Comparison of ENCODE assay signal across 11 cellular contexts in the genomic region with DNA sequence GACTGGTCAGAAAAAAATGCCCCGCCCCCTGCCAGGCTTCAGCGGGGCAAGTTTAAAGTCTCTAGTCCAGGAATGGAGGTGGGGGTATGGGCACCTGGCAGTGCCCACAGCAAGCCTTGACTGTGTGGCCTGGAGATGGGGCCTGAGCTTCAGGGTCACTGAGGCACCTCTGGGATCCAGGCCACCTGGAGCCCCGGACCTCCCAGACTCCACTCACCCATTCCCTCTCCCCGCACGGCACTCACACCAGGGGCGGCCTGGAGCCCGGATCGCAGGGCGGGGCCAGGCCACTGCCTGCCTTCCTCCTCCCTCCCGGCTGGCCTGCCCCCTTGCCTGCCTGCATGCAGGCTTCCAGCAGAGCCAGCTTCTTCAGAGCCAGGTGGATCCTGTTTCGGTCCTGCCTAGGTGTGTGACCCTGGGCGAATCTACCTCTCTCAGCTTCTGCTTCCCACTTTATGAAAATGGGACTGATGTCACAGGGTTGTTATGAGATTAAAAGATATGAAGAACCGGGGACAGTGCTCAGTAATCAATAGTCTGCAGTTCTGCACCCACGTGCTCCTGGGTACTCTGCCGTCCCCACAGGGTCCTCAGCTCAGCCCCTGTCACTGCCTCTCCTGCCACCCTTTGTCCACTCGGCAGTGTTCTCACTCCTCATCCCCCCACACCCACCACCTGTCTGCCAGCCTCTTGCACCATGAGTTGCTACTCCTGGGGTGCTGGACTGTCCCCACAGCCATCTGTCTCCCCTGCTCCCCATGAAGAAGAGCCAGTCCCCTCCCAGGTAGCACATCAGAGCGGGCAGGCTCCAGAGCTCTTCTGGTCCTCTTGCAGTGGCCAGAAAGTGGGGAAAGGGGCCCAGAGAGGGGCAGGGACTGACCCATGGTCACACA. TPM values are rescaled to one million over a fixed set of nuclear protein-coding genes. Genes with fewer than 3 reads are reported as not detected.
A peak's percentile ranks its signal among the peaks of the same experiment; 100 is the strongest.
DNase-seq lines count a peak whose midpoint lies in the region; ATAC-seq, FAIRE-seq and TF ChIP-seq lines count a peak whose summit lies in the region.
"Had no signal": no experiment of that assay in that cellular context is flagged by ENCODE, and none has a peak within 500 bp of the region (broad histone marks: within the 10 kb centered on the region; RNA-seq: fewer than 3 reads in every experiment).

No MANE protein-coding gene starts in this region.

- H3K27ac Mint-ChIP-seq in mesothelial cell of epicardium: peak overlapping the region; percentile 59
- H3K27ac Mint-ChIP-seq: nephron had no signal

- no peak overlapping the region for H3K14ac ChIP-seq in IMR-90 (replicated peaks; ENCODE audit: low read depth, low read length)

- H2BK5ac ChIP-seq in IMR-90 (ENCODE audit: low read depth, low read length, poor library complexity, severe bottlenecking): no peak overlapping the region

- no peaks in the 10 kb centered on the region for H3K9me3 Mint-ChIP-seq in mesothelial cell of epicardium
- H3K9me3 Mint-ChIP-seq: nephron had no signal

- no peak overlapping the region for H2BK15ac ChIP-seq in IMR-90 (ENCODE audit: low read depth, low read length)

- TF ChIP-seq POLR2A in IMR-90 (IDR thresholded peaks at IDR 0.05; ENCODE audit: low read depth, low read length) (no peak), erythroblast (IDR thresholded peaks at IDR 0.05; ENCODE audit: low read length) (no peak)

- TF ChIP-seq CTCF in IMR-90 (conservative IDR thresholded peaks at IDR 0.05; ENCODE audit: low read depth, low read length) (no peak), mesothelial cell of epicardium (IDR thresholded peaks at IDR 0.05; ENCODE audit: unreplicated experiment) (no peak), PC-3 (conservative IDR thresholded peaks at IDR 0.05; ENCODE audit: low read depth, low read length) (no peak)

- H3K9ac ChIP-seq in IMR-90 (ENCODE audit: low read depth, low read length) (no peak overlapping the region), PC-3 (ENCODE audit: low read length) (no peak overlapping the region)

- WGBS in IMR-90 (ENCODE audit: extremely low coverage in 2 of 2, insufficient read length in 1 of 2), 2 experiments: 42% methylated on average over 9 of the region's 17 CpGs; no CpG with 5 or more reads in 1 of the 2 experiments

- no peak overlapping the region for H3K23ac ChIP-seq in IMR-90 (ENCODE audit: low read depth, low read length)

- H4K91ac ChIP-seq in IMR-90 (ENCODE audit: insufficient read depth, low read depth, low read length): no peak overlapping the region

- no peak overlapping the region for H4K8ac ChIP-seq in IMR-90 (ENCODE audit: low read depth in 2 of 2, low read length in 2 of 2)

- no peak overlapping the region for H2BK120ac ChIP-seq in IMR-90 (ENCODE audit: low read depth, low read length)

- H4K5ac ChIP-seq in IMR-90 (ENCODE audit: low read depth, low read length): no peak overlapping the region

- peaks cover 38% of the 10 kb centered on the region for H3K27me3 Mint-ChIP-seq in mesothelial cell of epicardium (ENCODE audit: low read depth)

- ATAC-seq in IMR-90 (ENCODE audit: low read depth): peak; percentile 56
- ATAC-seq in PC-3: no peak
- ATAC-seq in sciatic nerve: no peak

- BruUV-seq in IMR-90 (replicated peaks; lab: Mats Ljungman, UMichigan): no TSS peak
- BruUV-seq in PC-3 (replicated peaks; lab: Mats Ljungman, UMichigan): no TSS peak

- H2AK9ac ChIP-seq in IMR-90 (replicated peaks; ENCODE audit: low read depth, low read length, poor library complexity): peak overlapping the region; percentile 78

- in situ Hi-C loops in IMR-90 (cut with MboI; ENCODE audit: low sequenced_read_pairs): no loop called here

- no peak overlapping the region for H3K56ac ChIP-seq in IMR-90 (ENCODE audit: extremely low read depth, insufficient read depth, low read length)

- peaks cover 14% of the 10 kb centered on the region for H3K4me1 Mint-ChIP-seq in mesothelial cell of epicardium

- H3K36me3 ChIP-seq in IMR-90 (ENCODE audit: control insufficient read depth, insufficient read depth, low read length) (peaks cover 30% of the 10 kb centered on the region), PC-3 (ENCODE audit: low read depth, low read length) (no peaks in the 10 kb centered on the region)

- DNase-seq in AG08396 (ENCODE audit: low spot score): peak; percentile 69
- no peak for DNase-seq in IMR-90
- DNase-seq in erythroblast (lab: John Stamatoyannopoulos, UW): peak; percentile 51 to 53
- DNase-seq in mesothelial cell of epicardium (ENCODE audit: low spot score in 2 of 2, unreplicated experiment in 2 of 2): no peak
- no peak for DNase-seq in NOMO-1 treated with dmso at 0.1 percent for 144 hours (lab: John Stamatoyannopoulos, UW; ENCODE audit: unreplicated experiment)
- no peak for DNase-seq in PC-3
- no peak for DNase-seq in sciatic nerve (ENCODE audit: low spot score)
- no peak for DNase-seq in RCC 7860 (ENCODE audit: low spot score)
- DNase-seq: COR-L47, Karpas-422 had no signal

- POLR2A ChIA-PET in IMR-90 (lab: Charles Lee; ENCODE audit: unreplicated experiment) (no interaction called here), PC-3 (lab: Charles Lee; ENCODE audit: unreplicated experiment) (no interaction called here)

- no peak for TF ChIP-seq RAD21 in IMR-90 (IDR thresholded peaks at IDR 0.05; ENCODE audit: low read length)

- FAIRE-seq in RCC 7860 (lab: Jason Lieb, UNC): no peak

- H4K20me1 ChIP-seq in IMR-90 (ENCODE audit: insufficient read depth, low read length) (no peaks in the 10 kb centered on the region; the same call in none of the 2 replicates), PC-3 (ENCODE audit: low read length) (no peaks in the 10 kb centered on the region)

- H3K79me2 ChIP-seq in PC-3 (ENCODE audit: low read length): no peaks in the 10 kb centered on the region

- H3K4me1 ChIP-seq in IMR-90 (ENCODE audit: control insufficient read depth, insufficient read depth, low read length): peaks cover 7% of the 10 kb centered on the region; the same call in 1 of the 2 replicates
- H3K4me1 ChIP-seq in PC-3 (ENCODE audit: insufficient read depth, low read length): peaks cover 4% of the 10 kb centered on the region; the same call in 1 of the 2 replicates

- intact Hi-C loops in IMR-90 (cut with micrococcal nuclease): no loop called here
- intact Hi-C loops in PC-3 (cut with micrococcal nuclease): no loop called here
- intact Hi-C loops in sciatic nerve (cut with DNase I): no loop called here

- H2AK5ac ChIP-seq in IMR-90 (ENCODE audit: low read depth, low read length): no peak overlapping the region; the same call in 1 of the 2 replicates

- H3K4me3 Mint-ChIP-seq in mesothelial cell of epicardium: no peak overlapping the region
- H3K4me3 Mint-ChIP-seq: nephron had no signal

- H3K4me3 ChIP-seq in IMR-90 (ENCODE audit: insufficient read depth, low read depth, low read length) (no peak overlapping the region), PC-3 (ENCODE audit: low read length) (no peak overlapping the region)

- dilution Hi-C loops in IMR-90 (cut with HindIII; ENCODE audit: low sequenced_read_pairs, unreplicated experiment): no loop called here

- no peak overlapping the region for H3K4ac ChIP-seq in IMR-90 (ENCODE audit: low read depth, low read length)

- H3K4me2 ChIP-seq in IMR-90 (ENCODE audit: low read depth, low read length) (no peak overlapping the region), PC-3 (ENCODE audit: low read length) (no peak overlapping the region)

- H2AFZ ChIP-seq in IMR-90 (replicated peaks; ENCODE audit: low read length, poor library complexity) (peak overlapping the region; percentile 71), PC-3 (ENCODE audit: low read length) (no peak overlapping the region)

- H3K27me3 ChIP-seq in IMR-90 (ENCODE audit: control insufficient read depth, insufficient read depth, low read length) (peaks cover 15% of the 10 kb centered on the region), PC-3 (ENCODE audit: low read length) (no peaks in the 10 kb centered on the region)

- no peaks in the 10 kb centered on the region for H3K79me1 ChIP-seq in IMR-90 (ENCODE audit: low read depth in 1 of 2, low read length in 2 of 2)

- CTCF ChIA-PET in IMR-90 (lab: Yijun Ruan, JAX) (interaction anchor here (0.6 to 1.7 kb wide), 3 partner anchors 10 to 620 kb away, joined by 4 to 5 read pairs (median 4); no protein-coding TSS in a partner anchor), PC-3 (lab: Charles Lee) (no interaction called here)

- H3K18ac ChIP-seq in IMR-90 (ENCODE audit: low read depth, low read length): no peak overlapping the region

- H2BK20ac ChIP-seq in IMR-90 (ENCODE audit: low read depth, low read length): no peak overlapping the region

- H3K36me3 Mint-ChIP-seq in mesothelial cell of epicardium: peaks cover 6% of the 10 kb centered on the region

- no peaks in the 10 kb centered on the region for H3K9me1 ChIP-seq in IMR-90 (ENCODE audit: insufficient read depth, low read length)

- H3F3A ChIP-seq in PC-3 (ENCODE audit: low read length, unreplicated experiment): no peaks in the 10 kb centered on the region

- no peaks in the 10 kb centered on the region for H3K9me3 ChIP-seq in IMR-90 (ENCODE audit: control insufficient read depth, insufficient read depth, low read length)
- no peaks in the 10 kb centered on the region for H3K9me3 ChIP-seq in PC-3 (ENCODE audit: low read length)

- H3K9me2 ChIP-seq in PC-3 (replicated peaks; ENCODE audit: low read length): no peaks in the 10 kb centered on the region

- no peak overlapping the region for H3K27ac ChIP-seq in IMR-90 (ENCODE audit: insufficient read depth, low read length)
- no peak overlapping the region for H3K27ac ChIP-seq in PC-3 (ENCODE audit: low read length)

RNA-seq across cellular contexts. Expression of gene TCAP, which starts 1.2 kb away (rescaled TPM):
- total RNA-seq in IMR-90 (2012; rRNA removed) (under 0.01 TPM in 2 replicates), mesothelial cell of epicardium (1.6 to 3.0 TPM (median 2.3 TPM) in 3 replicates), PC-3 (2014; rRNA removed) (0.12 and 0.51 TPM in 2 replicates), sciatic nerve (2.0 TPM)
- 0.21 and 0.26 TPM in 2 replicates for polyA plus RNA-seq in IMR-90 (2012; rRNA removed)
- 0.03 and 0.09 TPM in 2 replicates for polyA plus RNA-seq in IMR-90 (2012; cell fraction: cytosol; rRNA removed)
- 1.2 and 3.2 TPM in 2 replicates for polyA plus RNA-seq in IMR-90 (2012; cell fraction: nucleus; rRNA removed; ENCODE audit: low replicate concordance)

RNA-seq across cellular contexts. Expression of gene PNMT, which starts 4.3 kb away (rescaled TPM):
- not detected in 2 replicates for total RNA-seq in IMR-90 (2012; rRNA removed)
- not detected in 2 replicates for polyA plus RNA-seq in IMR-90 (2012; rRNA removed)
- 0.08 TPM in 1 of 2 replicates, not detected in the other for polyA plus RNA-seq in IMR-90 (2012; cell fraction: cytosol; rRNA removed)
- polyA plus RNA-seq in IMR-90 (2012; cell fraction: nucleus; rRNA removed; ENCODE audit: low replicate concordance): not detected in 2 replicates
- total RNA-seq in mesothelial cell of epicardium: 1.7 to 2.1 TPM (median 1.7 TPM) in 3 replicates
- total RNA-seq in PC-3 (2014; rRNA removed): 1.2 and 1.4 TPM in 2 replicates
- total RNA-seq in sciatic nerve: 1.3 TPM

RNA-seq across cellular contexts. Expression of gene PGAP3, which starts 23.9 kb away (rescaled TPM):
- total RNA-seq in IMR-90 (2012; rRNA removed): 3.6 and 4.3 TPM in 2 replicates
- polyA plus RNA-seq in IMR-90 (2012; rRNA removed): 9.8 and 10.4 TPM in 2 replicates
- 7.2 and 13.5 TPM in 2 replicates for polyA plus RNA-seq in IMR-90 (2012; cell fraction: cytosol; rRNA removed)
- polyA plus RNA-seq in IMR-90 (2012; cell fraction: nucleus; rRNA removed; ENCODE audit: low replicate concordance): 40.4 and 52.8 TPM in 2 replicates
- 36.8 to 39.1 TPM (median 37.1 TPM) in 3 replicates for total RNA-seq in mesothelial cell of epicardium
- 5.9 and 10.3 TPM in 2 replicates for total RNA-seq in PC-3 (2014; rRNA removed)
- 16.0 TPM for total RNA-seq in sciatic nerve

RNA-seq across cellular contexts. Expression of gene STARD3, which starts 27.0 kb away (rescaled TPM):
- total RNA-seq in IMR-90 (2012; rRNA removed) (8.1 and 8.6 TPM in 2 replicates), mesothelial cell of epicardium (55.6 to 56.6 TPM (median 56.2 TPM) in 3 replicates), PC-3 (2014; rRNA removed) (30.5 and 56.4 TPM in 2 replicates), sciatic nerve (81.8 TPM)
- 50.4 and 69.2 TPM in 2 replicates for polyA plus RNA-seq in IMR-90 (2012; rRNA removed)
- polyA plus RNA-seq in IMR-90 (2012; cell fraction: cytosol; rRNA removed): 35.4 and 66.2 TPM in 2 replicates
- 141 and 452 TPM in 2 replicates for polyA plus RNA-seq in IMR-90 (2012; cell fraction: nucleus; rRNA removed; ENCODE audit: low replicate concordance)

RNA-seq across cellular contexts. Expression of gene ERBB2, which starts 35.9 kb away (rescaled TPM):
- 26.1 and 28.7 TPM in 2 replicates for total RNA-seq in IMR-90 (2012; rRNA removed)
- polyA plus RNA-seq in IMR-90 (2012; rRNA removed): 33.3 and 34.6 TPM in 2 replicates
- 26.4 and 33.2 TPM in 2 replicates for polyA plus RNA-seq in IMR-90 (2012; cell fraction: cytosol; rRNA removed)
- 34.2 and 69.9 TPM in 2 replicates for polyA plus RNA-seq in IMR-90 (2012; cell fraction: nucleus; rRNA removed; ENCODE audit: low replicate concordance)
- total RNA-seq in mesothelial cell of epicardium: 141 to 146 TPM (median 142 TPM) in 3 replicates
- 36.2 and 57.1 TPM in 2 replicates for total RNA-seq in PC-3 (2014; rRNA removed)
- 131 TPM for total RNA-seq in sciatic nerve

Comparison
In these comparisons a context has a peak if more than half of its experiments do, and no peak if none do; other contexts are left out.
1. DNase-seq: peak in AG08396 (single experiment) and erythroblast (2 of 2); none in IMR-90 (single experiment), mesothelial cell of epicardium (0 of 2), NOMO-1 treated with dmso at 0.1 percent for 144 hours (single experiment), PC-3 (single experiment), sciatic nerve (single experiment) and RCC 7860 (single experiment).